ENCODE assay signal across 8 cellular contexts in the genomic region with DNA sequence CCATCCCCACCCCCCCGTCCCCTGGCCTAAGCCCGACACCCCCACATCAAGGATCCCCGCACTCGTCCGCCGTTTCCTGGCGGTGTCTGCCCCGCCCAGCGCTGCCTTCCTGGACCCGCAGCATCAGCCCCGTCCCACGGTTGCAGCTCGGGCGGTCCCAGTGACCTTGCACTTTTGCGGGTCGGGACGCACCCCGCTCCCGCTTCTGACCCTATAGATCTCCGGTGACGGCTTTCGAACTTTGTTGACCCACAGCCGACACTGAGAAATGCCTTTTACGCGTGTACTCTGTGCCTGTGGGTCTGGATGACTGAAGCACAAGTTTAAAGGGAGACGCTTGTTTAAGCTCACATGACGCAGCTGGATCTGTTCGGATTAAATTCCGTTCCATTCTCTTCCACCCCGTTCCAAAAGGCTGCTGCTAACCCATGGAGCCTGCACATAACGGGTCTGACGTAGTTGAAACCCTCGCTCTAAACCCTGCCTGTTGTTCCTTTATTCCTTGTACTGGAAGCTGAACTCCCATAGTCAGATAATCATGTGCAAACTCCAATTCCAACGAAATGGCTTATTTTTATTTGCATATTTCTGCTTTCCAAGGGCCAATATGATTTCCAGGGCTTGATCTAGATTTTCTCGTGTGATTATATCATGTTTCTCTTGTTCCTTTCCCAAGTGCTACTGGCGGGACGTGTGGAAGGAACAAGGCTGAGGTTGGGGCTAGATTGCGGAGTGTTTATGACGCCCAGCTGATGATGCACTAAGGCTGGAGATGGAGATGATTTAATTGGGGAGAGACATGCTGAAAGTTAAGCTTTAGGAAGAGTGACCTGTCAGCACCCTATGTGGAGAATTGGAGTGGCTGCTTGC.
A peak's percentile ranks its signal among the peaks of the same experiment; 100 is the strongest.
DNase-seq lines count a peak whose midpoint lies in the region; ATAC-seq lines count a peak whose summit lies in the region.

No MANE protein-coding gene starts in this region.

- no peaks in the 10 kb centered on the region for H3K9me3 ChIP-seq in iPS-18c (ENCODE audit: control insufficient read depth, insufficient read depth, low read length)

- H3K4me3 ChIP-seq in iPS-18c (ENCODE audit: insufficient read depth, low read depth, low read length) (peak overlapping the region; percentile 79), skeletal muscle cell (ENCODE audit: low read depth, low read length) (peak overlapping the region; percentile 86)

- DNase-seq in NCI-H1417 (lab: John Stamatoyannopoulos, UW) (peak; percentile 40 to 50 (median 46)), NCI-H1417 treated with DMSO at 0.1 percent for 48 hours (lab: John Stamatoyannopoulos, UW) (no peak), SW480 (ENCODE audit: low spot score) (peak; percentile 30), brain pericyte (ENCODE audit: low read depth, low spot score) (peak; percentile 43), skeletal muscle cell (ENCODE audit: low read depth) (no peak)

- ATAC-seq in HG03139 (IDR thresholded peaks at IDR 0.05; ENCODE audit: unreplicated experiment) (peak; percentile 28), GM21576 (IDR thresholded peaks at IDR 0.05; ENCODE audit: unreplicated experiment) (no peak)

Comparison
In these comparisons a context has a peak if more than half of its experiments do, and no peak if none do; other contexts are left out.
1. DNase-seq: peak in NCI-H1417 (3 of 3), SW480 (single experiment) and brain pericyte (single experiment); none in NCI-H1417 treated with DMSO at 0.1 percent for 48 hours (single experiment) and skeletal muscle cell (single experiment).